Comparison of ENCODE assay signal across 1 cellular context in the genomic region with DNA sequence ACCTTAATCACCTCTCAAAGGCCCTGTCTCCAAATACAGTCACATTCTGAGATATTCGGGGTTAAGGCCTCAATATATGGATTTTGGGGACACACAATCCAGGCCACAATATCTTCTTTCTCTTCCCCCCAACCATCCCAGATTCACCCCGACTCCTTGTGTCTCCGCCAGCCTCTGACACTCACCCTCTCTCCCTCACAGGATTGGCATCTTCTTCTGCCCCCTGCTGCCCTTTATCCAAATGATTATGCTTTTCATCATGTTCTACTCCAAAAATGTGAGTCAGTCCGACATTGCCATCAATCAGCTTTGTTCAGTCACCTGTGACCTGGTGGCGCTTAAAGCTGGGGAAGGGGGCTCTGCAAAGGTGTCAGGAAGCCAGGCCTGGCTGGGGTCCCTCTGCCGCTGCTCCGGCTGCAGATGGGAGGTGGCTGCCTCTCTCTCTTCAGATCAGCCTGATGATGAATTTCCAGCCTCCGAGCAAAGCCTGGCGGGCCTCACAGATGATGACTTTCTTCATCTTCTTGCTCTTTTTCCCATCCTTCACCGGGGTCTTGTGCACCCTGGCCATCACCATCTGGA.
TF ChIP-seq lines count a peak whose summit lies in the region.

No MANE protein-coding gene starts in this region.

TF ChIP-seq in HepG2, 621 proteins besides CTCF, POLR2A, EP300 and RAD21:
- TF ChIP-seq STAG1 (CRISPR knock-in tag; IDR thresholded peaks at IDR 0.05) (peak; percentile 38), HMGXB4 (CRISPR knock-in tag; IDR thresholded peaks at IDR 0.05; ENCODE audit: borderline replicate concordance in 1 of 2, low read depth in 1 of 2) (no peak), ZSCAN9 (CRISPR knock-in tag; IDR thresholded peaks at IDR 0.05; ENCODE audit: borderline replicate concordance) (no peak)
- TF ChIP-seq, protein P1, sequence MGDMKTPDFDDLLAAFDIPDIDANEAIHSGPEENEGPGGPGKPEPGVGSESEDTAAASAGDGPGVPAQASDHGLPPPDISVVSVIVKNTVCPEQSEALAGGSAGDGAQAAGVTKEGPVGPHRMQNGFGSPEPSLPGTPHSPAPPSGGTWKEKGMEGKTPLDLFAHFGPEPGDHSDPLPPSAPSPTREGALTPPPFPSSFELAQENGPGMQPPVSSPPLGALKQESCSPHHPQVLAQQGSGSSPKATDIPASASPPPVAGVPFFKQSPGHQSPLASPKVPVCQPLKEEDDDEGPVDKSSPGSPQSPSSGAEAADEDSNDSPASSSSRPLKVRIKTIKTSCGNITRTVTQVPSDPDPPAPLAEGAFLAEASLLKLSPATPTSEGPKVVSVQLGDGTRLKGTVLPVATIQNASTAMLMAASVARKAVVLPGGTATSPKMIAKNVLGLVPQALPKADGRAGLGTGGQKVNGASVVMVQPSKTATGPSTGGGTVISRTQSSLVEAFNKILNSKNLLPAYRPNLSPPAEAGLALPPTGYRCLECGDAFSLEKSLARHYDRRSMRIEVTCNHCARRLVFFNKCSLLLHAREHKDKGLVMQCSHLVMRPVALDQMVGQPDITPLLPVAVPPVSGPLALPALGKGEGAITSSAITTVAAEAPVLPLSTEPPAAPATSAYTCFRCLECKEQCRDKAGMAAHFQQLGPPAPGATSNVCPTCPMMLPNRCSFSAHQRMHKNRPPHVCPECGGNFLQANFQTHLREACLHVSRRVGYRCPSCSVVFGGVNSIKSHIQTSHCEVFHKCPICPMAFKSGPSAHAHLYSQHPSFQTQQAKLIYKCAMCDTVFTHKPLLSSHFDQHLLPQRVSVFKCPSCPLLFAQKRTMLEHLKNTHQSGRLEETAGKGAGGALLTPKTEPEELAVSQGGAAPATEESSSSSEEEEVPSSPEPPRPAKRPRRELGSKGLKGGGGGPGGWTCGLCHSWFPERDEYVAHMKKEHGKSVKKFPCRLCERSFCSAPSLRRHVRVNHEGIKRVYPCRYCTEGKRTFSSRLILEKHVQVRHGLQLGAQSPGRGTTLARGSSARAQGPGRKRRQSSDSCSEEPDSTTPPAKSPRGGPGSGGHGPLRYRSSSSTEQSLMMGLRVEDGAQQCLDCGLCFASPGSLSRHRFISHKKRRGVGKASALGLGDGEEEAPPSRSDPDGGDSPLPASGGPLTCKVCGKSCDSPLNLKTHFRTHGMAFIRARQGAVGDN (CRISPR knock-in tag; IDR thresholded peaks at IDR 0.05), result 0 out of 2 replicates have a peak, but pooled peaks have one; percentile 4
